ENCODE assay signal across 8 cellular contexts in the genomic region with DNA sequence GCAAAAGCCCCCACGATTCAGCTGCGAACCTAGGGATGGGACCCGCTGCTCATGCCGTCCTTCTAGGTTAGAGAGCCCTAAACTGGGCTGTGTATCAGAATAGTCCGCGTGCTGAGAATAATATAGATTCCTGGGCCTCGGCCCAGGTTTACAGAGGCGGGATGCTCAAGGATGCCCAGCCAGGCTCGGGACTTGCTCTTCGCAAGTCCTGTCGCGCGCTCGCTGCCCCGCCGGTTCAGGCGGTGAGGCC. TPM values are rescaled to one million over a fixed set of nuclear protein-coding genes. Genes with fewer than 3 reads are reported as not detected.
A peak's percentile ranks its signal among the peaks of the same experiment; 100 is the strongest.
DNase-seq lines count a peak whose midpoint lies in the region; ATAC-seq, FAIRE-seq and TF ChIP-seq lines count a peak whose summit lies in the region.

No MANE protein-coding gene starts in this region.

- SMC1A ChIA-PET in GM12878 (lab: Charles Lee; ENCODE audit: uncharacterized antibody, unreplicated experiment): interaction anchor here (3.0 to 3.5 kb wide), 2 partner anchors 10 to 17 kb away, joined by 9 to 21 read pairs; no protein-coding TSS in a partner anchor

- no peak for FAIRE-seq in GM12878 (lab: Jason Lieb, UNC)

- H2AFZ ChIP-seq in GM12878 (ENCODE audit: control insufficient read depth, low read depth, low read length): peak overlapping the region; percentile 97

- peak overlapping the region; percentile 72 to 98 (median 82) for H3K4me3 ChIP-seq in heart right ventricle
- H3K4me3 ChIP-seq in GM12878: peak overlapping the region; percentile 65
- peak overlapping the region; percentile 99 for H3K4me3 ChIP-seq in mesodermal cell (ENCODE audit: extremely low read depth, insufficient read depth, low read length, poor library complexity, severe bottlenecking)

- H3K27ac ChIP-seq in heart right ventricle (peak overlapping the region; percentile 92 to 99 (median 94)), GM12878 (ENCODE audit: control insufficient read depth, insufficient read depth) (peak overlapping the region; percentile 38), mesodermal cell (ENCODE audit: low read depth, low read length, severe bottlenecking) (no peak overlapping the region)

- no peak for DNase-seq in heart right ventricle
- no peak for DNase-seq in Right ventricle myocardium inferior (ENCODE audit: missing footprints)
- DNase-seq in GM12878 (ENCODE audit: low read depth, low spot score): no peak
- DNase-seq in stimulated activated naive CD4-positive, alpha-beta T cell (lab: John Stamatoyannopoulos, UW): no peak
- DNase-seq in NCI-H526 (lab: John Stamatoyannopoulos, UW): no peak

- intact Hi-C loops in heart right ventricle (cut with DNase I): loop anchor here in 5 of 10 donors (1.0 to 10.0 kb wide), 5 partner anchors 133 to 353 kb away; a partner anchor contains a TSS
- intact Hi-C loops in Right ventricle myocardium inferior (cut with DNase I): loop anchor here (2.0 to 10.0 kb wide), 2 partner anchors 135 to 353 kb away; no protein-coding TSS in a partner anchor
- intact Hi-C loops in GM12878 (cut with micrococcal nuclease; ENCODE audit: unreplicated experiment): loop anchor here (5.0 to 10.0 kb wide), 2 partner anchors 150 to 313 kb away; a partner anchor contains a TSS

- WGBS in heart right ventricle, 2 donors: 8 to 9% methylated on average over 17 of the region's 17 CpGs
- 27% methylated on average over 17 of the region's 17 CpGs for WGBS in GM12878 (ENCODE audit: insufficient coverage, insufficient replicate concordance, low lambda C conversion rate, missing lambda C conversion rate)
- 13 to 21% methylated on average over 17 of the region's 17 CpGs for WGBS in mesodermal cell (ENCODE audit: insufficient coverage in 2 of 2), 2 experiments

- peaks cover 19% of the 10 kb centered on the region for H3K79me2 ChIP-seq in GM12878 (ENCODE audit: control insufficient read depth, insufficient read depth, low read length)

- peaks cover 6 to 53% (median 39%) of the 10 kb centered on the region in 9 donors for H3K4me1 ChIP-seq in heart right ventricle
- H3K4me1 ChIP-seq in GM12878 (ENCODE audit: control insufficient read depth, insufficient read depth, low read length): peaks cover 2% of the 10 kb centered on the region; the same call in 1 of the 2 replicates
- peaks cover 4% of the 10 kb centered on the region for H3K4me1 ChIP-seq in mesodermal cell (ENCODE audit: control insufficient read depth, insufficient read depth, low read length, poor library complexity, severe bottlenecking)

- no TSS peak for BruUV-seq in GM12878 (replicated peaks; lab: Mats Ljungman, UMichigan)

- H3K36me3 ChIP-seq in heart right ventricle (peaks cover 0 to 8% (median 0%) of the 10 kb centered on the region in 9 donors), GM12878 (ENCODE audit: control insufficient read depth in 2 of 2, insufficient read depth in 2 of 2, low read length in 1 of 2) (no peaks in the 10 kb centered on the region; a peak in 1 of 4 replicates), mesodermal cell (ENCODE audit: control insufficient read depth, insufficient read depth, low read length) (peaks cover 9% of the 10 kb centered on the region)

- peak in 3 of 9 donors; percentile 68 to 93 (median 87) for TF ChIP-seq CTCF in heart right ventricle (IDR thresholded peaks at IDR 0.05)
- peak in 1 of 3 experiments; percentile 51; a peak in 1 of 6 replicates for TF ChIP-seq CTCF in GM12878 (IDR thresholded peaks at IDR 0.05 in 2 of 3, conservative IDR thresholded peaks at IDR 0.05 in 1 of 3; ENCODE audit: control insufficient read depth in 2 of 3, extremely low read depth in 1 of 3, insufficient read depth in 1 of 3, low read depth in 3 of 3, low read length in 3 of 3)

- in situ Hi-C loops in GM12878 (cut with MboI): loop anchor here (10.0 kb wide), 1 partner anchor 313 kb away; a partner anchor contains a TSS

- no peaks in the 10 kb centered on the region for H3K9me3 ChIP-seq in heart right ventricle
- no peaks in the 10 kb centered on the region for H3K9me3 ChIP-seq in GM12878 (replicated peaks; ENCODE audit: control insufficient read depth, insufficient read depth, low read length)
- H3K9me3 ChIP-seq in mesodermal cell (ENCODE audit: control insufficient read depth, low read length): no peaks in the 10 kb centered on the region

- peak overlapping the region; percentile 94 for H3K4me2 ChIP-seq in GM12878 (ENCODE audit: control insufficient read depth, insufficient read depth)

- no peaks in the 10 kb centered on the region for H4K20me1 ChIP-seq in GM12878 (ENCODE audit: control insufficient read depth, insufficient read depth)

- peak in 1 of 8 donors; percentile 6 for ATAC-seq in heart right ventricle
- ATAC-seq in Right ventricle myocardium inferior: no peak
- ATAC-seq in GM12878: no peak
- ATAC-seq in GM18502 (IDR thresholded peaks at IDR 0.05; ENCODE audit: poor library complexity, unreplicated experiment): no peak
- no peak for ATAC-seq in HG02970 (IDR thresholded peaks at IDR 0.05; ENCODE audit: low FRiP score, unreplicated experiment)

- CTCF ChIA-PET in GM12878 (lab: Yijun Ruan, JAX): interaction anchor here (0.7 to 10.3 kb wide), 7 partner anchors 11 to 387 kb away, joined by 3 to 89 read pairs (median 3); no protein-coding TSS in a partner anchor

- TF ChIP-seq POLR2A in GM12878 (IDR thresholded peaks at IDR 0.05; ENCODE audit: low read depth, low read length): no peak

- RAD21 ChIA-PET in GM12878 (lab: Charles Lee; ENCODE audit: unreplicated experiment): interaction anchor here (1.2 to 1.3 kb wide), 2 partner anchors 10 to 17 kb away, joined by 5 to 7 read pairs; no protein-coding TSS in a partner anchor

- H3K27me3 ChIP-seq in heart right ventricle (no peaks in the 10 kb centered on the region), GM12878 (replicated peaks in 1 of 2; ENCODE audit: control insufficient read depth in 2 of 2, insufficient read depth in 2 of 2, low read length in 1 of 2) (no peaks in the 10 kb centered on the region)

- peak overlapping the region; percentile 36; the same call in 1 of the 2 replicates for H3K9ac ChIP-seq in GM12878 (ENCODE audit: control insufficient read depth, insufficient read depth, low read length)

- POLR2A ChIA-PET in GM12878 (lab: Charles Lee): interaction anchor here (0.9 to 3.6 kb wide), 2 partner anchors 10 to 20 kb away, joined by 3 to 17 read pairs; no protein-coding TSS in a partner anchor

- TF ChIP-seq EP300 in GM12878 (IDR thresholded peaks at IDR 0.05; ENCODE audit: borderline replicate concordance in 1 of 2, control insufficient read depth in 1 of 2, low read depth in 2 of 2, low read length in 2 of 2): no peak

- no peak for TF ChIP-seq RAD21 in GM12878 (IDR thresholded peaks at IDR 0.05; ENCODE audit: insufficient read depth, low read depth, low read length)

TF ChIP-seq in GM12878, 131 proteins besides CTCF, POLR2A, EP300 and RAD21 (continues in another document):
- TF ChIP-seq FOXM1 (IDR thresholded peaks at IDR 0.05; ENCODE audit: low read depth, low read length): no peak
- TF ChIP-seq ZNF207 (IDR thresholded peaks at IDR 0.05; ENCODE audit: borderline replicate concordance): peak; percentile 79
- no peak for TF ChIP-seq SUZ12 (IDR thresholded peaks at IDR 0.05; ENCODE audit: unreplicated experiment)
- peak; percentile 57; the same call in 1 of the 3 replicates for TF ChIP-seq POU2F2 (IDR thresholded peaks at IDR 0.05; ENCODE audit: borderline replicate concordance, low read depth, low read length)
- TF ChIP-seq NBN (IDR thresholded peaks at IDR 0.05): peak; percentile 65; the same call in 1 of the 2 replicates
- no peak for TF ChIP-seq JUND (IDR thresholded peaks at IDR 0.05; ENCODE audit: low read depth, low read length)
- TF ChIP-seq TARDBP (IDR thresholded peaks at IDR 0.05; ENCODE audit: borderline replicate concordance): 0 out of 2 replicates have a peak, but pooled peaks have one; percentile 60
- TF ChIP-seq, protein P1, sequence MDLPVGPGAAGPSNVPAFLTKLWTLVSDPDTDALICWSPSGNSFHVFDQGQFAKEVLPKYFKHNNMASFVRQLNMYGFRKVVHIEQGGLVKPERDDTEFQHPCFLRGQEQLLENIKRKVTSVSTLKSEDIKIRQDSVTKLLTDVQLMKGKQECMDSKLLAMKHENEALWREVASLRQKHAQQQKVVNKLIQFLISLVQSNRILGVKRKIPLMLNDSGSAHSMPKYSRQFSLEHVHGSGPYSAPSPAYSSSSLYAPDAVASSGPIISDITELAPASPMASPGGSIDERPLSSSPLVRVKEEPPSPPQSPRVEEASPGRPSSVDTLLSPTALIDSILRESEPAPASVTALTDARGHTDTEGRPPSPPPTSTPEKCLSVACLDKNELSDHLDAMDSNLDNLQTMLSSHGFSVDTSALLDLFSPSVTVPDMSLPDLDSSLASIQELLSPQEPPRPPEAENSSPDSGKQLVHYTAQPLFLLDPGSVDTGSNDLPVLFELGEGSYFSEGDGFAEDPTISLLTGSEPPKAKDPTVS (IDR thresholded peaks at IDR 0.05; ENCODE audit: low read depth, low read length): 0 out of 2 replicates have a peak, but pooled peaks have one; percentile 27

RNA-seq across cellular contexts. Expression of a gene that starts 0.3 kb away (rescaled TPM):
- total RNA-seq in heart right ventricle: 10 to 100 TPM; 26.5 to 35.6 (median 28.6) TPM
- 10 to 100 TPM; 25.7 to 26.3 TPM for polyA plus RNA-seq in heart right ventricle
- total RNA-seq in Right ventricle myocardium inferior: 27.4 TPM
- 25.6 and 29.1 TPM in 2 replicates for total RNA-seq in GM12878 (2013; cell fraction: nucleolus; rRNA removed)
- 8.0 and 9.3 TPM in 2 replicates for total RNA-seq in GM12878 (2014; rRNA removed)
- total RNA-seq in GM12878 (2014; rRNA removed; fragmentation: Illumina TruSeq; extraction: Trizol): 15.4 and 18.2 TPM in 2 replicates
- 21.7 and 23.7 TPM in 2 replicates for total RNA-seq in GM12878 (2021)
- 17.8 TPM for polyA plus RNA-seq in GM12878 (2011; ENCODE audit: low read depth)
- polyA plus RNA-seq in GM12878 (2011; rRNA removed): 23.8 and 33.3 TPM in 2 replicates
- 9.0 and 14.7 TPM in 2 replicates for polyA plus RNA-seq in GM12878 (2011; cell fraction: cytosol; rRNA removed)
- 6.0 and 6.6 TPM in 2 replicates for polyA plus RNA-seq in GM12878 (2011; cell fraction: nucleus; rRNA removed)
- 22.1 and 23.0 TPM in 2 replicates for polyA plus RNA-seq in GM12878 (2012)
- 25.7 and 34.3 TPM in 2 replicates for polyA plus RNA-seq in GM12878 (2014; fragmentation: Illumina TruSeq; extraction: Trizol)
- 10 to 100 TPM; 63.3 to 79.9 TPM for polyA plus RNA-seq in GM12878 (2014; fragmentation: Nextera tagmentation; extraction: Ambion mirVana)
- 12.0 and 15.7 TPM in 2 replicates for polyA plus RNA-seq in GM12878 (2014; rRNA removed)
- polyA plus RNA-seq in GM12878 (2016; fragmentation: Nextera tagmentation; extraction: Ambion mirVana): 10 to 100 TPM; 62.1 to 62.6 TPM
- 9.8 and 11.2 TPM in 2 replicates for polyA minus RNA-seq in GM12878 (2011; rRNA and poly(A)+ RNA removed)
- polyA minus RNA-seq in GM12878 (2011; cell fraction: cytosol; rRNA and poly(A)+ RNA removed): 4.7 and 6.0 TPM in 2 replicates
- polyA minus RNA-seq in GM12878 (2011; cell fraction: nucleus; rRNA and poly(A)+ RNA removed): 7.9 and 15.0 TPM in 2 replicates
- polyA plus RNA-seq in mesodermal cell (2013, experiment 1 of 2): 52.6 TPM
- 58.0 TPM for polyA plus RNA-seq in mesodermal cell (2013, experiment 2 of 2)
